Comparison of ENCODE assay signal across 9 cellular contexts in genomic region chr3:129245141-129245540, GRCh38. TPM values are rescaled to one million over a fixed set of nuclear protein-coding genes. Genes with fewer than 3 reads are reported as not detected.
DNase-seq lines count a peak whose midpoint lies in the region; ATAC-seq, FAIRE-seq and TF ChIP-seq lines count a peak whose summit lies in the region.
"Had no signal": no experiment of that assay in that cellular context is flagged by ENCODE, and none has a peak within 500 bp of the region (broad histone marks: within the 10 kb centered on the region; RNA-seq: fewer than 3 reads in every experiment).

No MANE protein-coding gene starts in this region.

- H3K36me3 Mint-ChIP-seq in astrocyte (ENCODE audit: low read depth, unreplicated experiment) (no peaks in the 10 kb centered on the region), endodermal cell (ENCODE audit: low read depth) (no peaks in the 10 kb centered on the region)

- H3K9me3 Mint-ChIP-seq in astrocyte (ENCODE audit: unreplicated experiment) = no peaks in the 10 kb centered on the region
- no peaks in the 10 kb centered on the region for H3K9me3 Mint-ChIP-seq in endodermal cell

- 81 to 83% methylated on average over 5 of the region's 5 CpGs for WGBS in heart right ventricle, 2 donors
- 94 to 96% methylated on average over 4 to 5 of the region's 5 CpGs for WGBS in mesodermal cell (ENCODE audit: insufficient coverage in 2 of 2), 2 experiments
- WGBS in endodermal cell (ENCODE audit: insufficient coverage in 1 of 2, insufficient read length in 1 of 2), 2 experiments = 92% methylated on average over 5 of the region's 5 CpGs

- peak overlapping the region; percentile 31 for H3K4me3 Mint-ChIP-seq in astrocyte (ENCODE audit: unreplicated experiment)
- no peak overlapping the region for H3K4me3 Mint-ChIP-seq in endodermal cell

- no peaks in the 10 kb centered on the region for H3K27me3 ChIP-seq in heart right ventricle
- no peaks in the 10 kb centered on the region for H3K27me3 ChIP-seq in astrocyte (ENCODE audit: insufficient read depth, low read length)
- H3K27me3 ChIP-seq in upper lobe of right lung = no peaks in the 10 kb centered on the region
- no peaks in the 10 kb centered on the region for H3K27me3 ChIP-seq in endodermal cell (ENCODE audit: control insufficient read depth, insufficient read depth, low read length, poor library complexity, severe bottlenecking)
- H3K27me3 ChIP-seq: BE2C had no signal

- H3K9ac ChIP-seq in astrocyte (ENCODE audit: low read length) (peak overlapping the region; percentile 49), endodermal cell (ENCODE audit: extremely low read depth, low read length, poor library complexity, severe bottlenecking) (no peak overlapping the region)

- H3K9me3 ChIP-seq in heart right ventricle = peaks cover 0 to 3% (median 0%) of the 10 kb centered on the region in 11 donors
- H3K9me3 ChIP-seq in astrocyte (ENCODE audit: insufficient read depth, low read depth, low read length) = no peaks in the 10 kb centered on the region
- no peaks in the 10 kb centered on the region for H3K9me3 ChIP-seq in mesodermal cell (ENCODE audit: control insufficient read depth, low read length)
- no peaks in the 10 kb centered on the region for H3K9me3 ChIP-seq in upper lobe of right lung
- H3K9me3 ChIP-seq in endodermal cell (ENCODE audit: control insufficient read depth, low read length) = no peaks in the 10 kb centered on the region
- H3K9me3 ChIP-seq: BE2C had no signal

- peak overlapping the region in 9 of 10 donors; percentile 3 to 84 (median 63) for H3K27ac ChIP-seq in heart right ventricle
- peak overlapping the region; percentile 27 for H3K27ac ChIP-seq in astrocyte (ENCODE audit: low read depth, low read length)
- H3K27ac ChIP-seq in mesodermal cell (ENCODE audit: low read depth, low read length, severe bottlenecking) = peak overlapping the region; percentile 5
- H3K27ac ChIP-seq in upper lobe of right lung = peak overlapping the region; percentile 75
- no peak overlapping the region for H3K27ac ChIP-seq in endodermal cell (ENCODE audit: low read depth, low read length)

- H3K4me1 ChIP-seq in heart right ventricle (peaks cover 3 to 42% (median 25%) of the 10 kb centered on the region in 9 donors), astrocyte (ENCODE audit: insufficient read depth, low read length) (peaks cover 18% of the 10 kb centered on the region), mesodermal cell (ENCODE audit: control insufficient read depth, insufficient read depth, low read length, poor library complexity, severe bottlenecking) (peaks cover 5% of the 10 kb centered on the region), upper lobe of right lung (peaks cover 24% of the 10 kb centered on the region), endodermal cell (ENCODE audit: control insufficient read depth, insufficient read depth, low read length) (no peaks in the 10 kb centered on the region)
- H3K4me1 ChIP-seq: BE2C had no signal

- in situ Hi-C loops in KBM-7 (cut with MboI; ENCODE audit: low pct_unique_long_range_greater_than_20kb, low sequenced_read_pairs) = no loop called here

- peaks cover 34% of the 10 kb centered on the region for H3K79me2 ChIP-seq in astrocyte (ENCODE audit: insufficient read depth, low read length)

- peak overlapping the region; percentile 69 for H3K4me2 ChIP-seq in astrocyte (ENCODE audit: low read length)

- H3K4me3 ChIP-seq in heart right ventricle (peak overlapping the region in 2 of 10 donors; percentile 5 to 22), astrocyte (ENCODE audit: insufficient read depth, low read depth, low read length) (peak overlapping the region; percentile 6), mesodermal cell (ENCODE audit: extremely low read depth, insufficient read depth, low read length, poor library complexity, severe bottlenecking) (no peak overlapping the region), upper lobe of right lung (peak overlapping the region; percentile 18), endodermal cell (ENCODE audit: low read length) (no peak overlapping the region)

- peaks cover 6% of the 10 kb centered on the region for H4K20me1 ChIP-seq in astrocyte (ENCODE audit: insufficient read depth, low read length)

- ATAC-seq in heart right ventricle (no peak), Right ventricle myocardium superior (ENCODE audit: poor library complexity) (no peak), upper lobe of right lung (no peak)

- TF ChIP-seq CTCF in heart right ventricle (IDR thresholded peaks at IDR 0.05) (no peak), astrocyte (IDR thresholded peaks at IDR 0.05; ENCODE audit: insufficient read depth, low read depth, low read length) (no peak), upper lobe of right lung (IDR thresholded peaks at IDR 0.05) (no peak), endodermal cell (conservative IDR thresholded peaks at IDR 0.05) (no peak)

- H3K4me1 Mint-ChIP-seq in astrocyte (ENCODE audit: low read depth, unreplicated experiment) (peaks cover 19% of the 10 kb centered on the region), endodermal cell (peaks cover 13% of the 10 kb centered on the region)

- intact Hi-C loops in heart right ventricle (cut with DNase I) (loop anchor here (1.0 to 10.0 kb wide), 11 partner anchors 60 to 274 kb away; partner anchors contain the start of genes CNBP (in 7 of the 10) and ISY1 (in 1 of the 10)), Right ventricle myocardium superior (cut with DNase I) (loop anchor here (10.0 kb wide), 1 partner anchor 270 kb away; no protein-coding TSS in a partner anchor), upper lobe of right lung (cut with DNase I) (no loop called here)

- no peak for FAIRE-seq in astrocyte (lab: Jason Lieb, UNC)

- H3K36me3 ChIP-seq in heart right ventricle = no peaks in the 10 kb centered on the region
- H3K36me3 ChIP-seq in astrocyte (ENCODE audit: insufficient read depth, low read length) = peaks cover 3% of the 10 kb centered on the region
- H3K36me3 ChIP-seq in mesodermal cell (ENCODE audit: control insufficient read depth, insufficient read depth, low read length) = no peaks in the 10 kb centered on the region
- H3K36me3 ChIP-seq in upper lobe of right lung = no peaks in the 10 kb centered on the region
- H3K36me3 ChIP-seq in endodermal cell (ENCODE audit: control insufficient read depth, insufficient read depth, low read length) = no peaks in the 10 kb centered on the region
- H3K36me3 ChIP-seq: BE2C had no signal

- DNase-seq in heart right ventricle = no peak
- no peak for DNase-seq in Right ventricle myocardium superior
- no peak for DNase-seq in astrocyte (ENCODE audit: low read depth)
- no peak for DNase-seq in upper lobe of right lung
- DNase-seq in SK-N-DZ (ENCODE audit: low spot score) = no peak
- no peak for DNase-seq in KBM-7
- no peak for DNase-seq in endodermal cell

- H3K27ac Mint-ChIP-seq in astrocyte (ENCODE audit: unreplicated experiment) (no peak overlapping the region), endodermal cell (no peak overlapping the region)

- no peak overlapping the region for H2AFZ ChIP-seq in astrocyte (ENCODE audit: low read depth, low read length)

- H3K27me3 Mint-ChIP-seq in astrocyte (ENCODE audit: low read depth, unreplicated experiment) = no peaks in the 10 kb centered on the region
- H3K27me3 Mint-ChIP-seq in endodermal cell (ENCODE audit: insufficient read depth) = no peaks in the 10 kb centered on the region

RNA-seq across cellular contexts. Expression of gene COPG1, which starts 4.3 kb away (rescaled TPM):
- total RNA-seq in heart right ventricle (100 to 1,000 TPM in 4 of 10 donors, 10 to 100 TPM in 6; 79.5 to 113 (median 96.1) TPM), Right ventricle myocardium superior (80.6 TPM), astrocyte (267 and 275 TPM in 2 replicates), upper lobe of right lung (149 TPM), endodermal cell (100 to 1,000 TPM; 151 to 193 TPM)
- 100 to 1,000 TPM in 1 of 2 donors, 10 to 100 TPM in 1; 63.7 to 154 TPM for polyA plus RNA-seq in heart right ventricle
- 184 TPM for polyA plus RNA-seq in mesodermal cell (2013, experiment 1 of 2)
- 161 TPM for polyA plus RNA-seq in mesodermal cell (2013, experiment 2 of 2)
- 82.5 and 83.5 TPM in 2 replicates for polyA plus RNA-seq in SK-N-DZ (2014; cell fraction: cytosol; rRNA removed)
- 72.4 and 88.3 TPM in 2 replicates for polyA plus RNA-seq in SK-N-DZ (2014; cell fraction: nucleus; rRNA removed)
- polyA plus RNA-seq in endodermal cell (2013, experiment 1 of 2) = 88.8 TPM
- 90.2 TPM for polyA plus RNA-seq in endodermal cell (2013, experiment 2 of 2)

RNA-seq across cellular contexts. Expression of gene HMCES, which starts 33.5 kb away (rescaled TPM):
- total RNA-seq in heart right ventricle (10 to 100 TPM; 38.1 to 56.1 (median 44.5) TPM), Right ventricle myocardium superior (42.7 TPM), astrocyte (22.4 and 27.4 TPM in 2 replicates), upper lobe of right lung (34.8 TPM), endodermal cell (10 to 100 TPM; 42.9 to 46.9 TPM)
- 10 to 100 TPM; 24.1 to 37.6 TPM for polyA plus RNA-seq in heart right ventricle
- polyA plus RNA-seq in mesodermal cell (2013, experiment 1 of 2) = 42.3 TPM
- polyA plus RNA-seq in mesodermal cell (2013, experiment 2 of 2) = 39.6 TPM
- 17.6 and 26.8 TPM in 2 replicates for polyA plus RNA-seq in SK-N-DZ (2014; cell fraction: cytosol; rRNA removed)
- 15.1 and 20.6 TPM in 2 replicates for polyA plus RNA-seq in SK-N-DZ (2014; cell fraction: nucleus; rRNA removed)
- polyA plus RNA-seq in endodermal cell (2013, experiment 1 of 2) = 40.1 TPM
- polyA plus RNA-seq in endodermal cell (2013, experiment 2 of 2) = 33.1 TPM

Comparison
In these comparisons a context has a peak if more than half of its experiments do, and no peak if none do; other contexts are left out.
1. H3K4me3 ChIP-seq: peak in astrocyte (single experiment) and upper lobe of right lung (single experiment); none in mesodermal cell (single experiment) and endodermal cell (single experiment).